1 cellular context compared by ENCODE assay signal in genomic region chr2:223644116-223644515, GRCh38.
TF ChIP-seq lines count a peak whose summit lies in the region.

No MANE protein-coding gene starts in this region.

TF ChIP-seq in GM23338, 12 proteins besides CTCF, POLR2A, EP300 and RAD21 (continued from another document):
- TF ChIP-seq REST (IDR thresholded peaks at IDR 0.05; ENCODE audit: unreplicated experiment) (no peak), STAT1 (IDR thresholded peaks at IDR 0.05; ENCODE audit: unreplicated experiment) (no peak)
TF ChIP-seq in GM23338: peak in this region for 1.
